In genomic region chr1:101330427-101331130, GRCh38 we compare ENCODE assay signal across 21 cellular contexts.
A peak's percentile ranks its signal among the peaks of the same experiment; 100 is the strongest.
DNase-seq lines count a peak whose midpoint lies in the region; ATAC-seq and TF ChIP-seq lines count a peak whose summit lies in the region.
"Had no signal": no experiment of that assay in that cellular context is flagged by ENCODE, and none has a peak within 500 bp of the region (broad histone marks: within the 10 kb centered on the region; RNA-seq: fewer than 3 reads in every experiment).

No MANE protein-coding gene starts in this region.

- DNase-seq in GM23338 (ENCODE audit: low spot score) (no peak), kidney glomerular epithelial cell (lab: John Stamatoyannopoulos, UW) (peak; percentile 86), renal cortical epithelial cell (ENCODE audit: low read depth) (peak; percentile 79), ovary (no peak)
- DNase-seq in central memory CD8-positive, alpha-beta T cell (ENCODE audit: low spot score in 2 of 2), result no peak
- DNase-seq: CD4-positive, alpha-beta T cell; COR-L47; DMS79 treated with DMSO at 0.1 percent for 48 hours; NCI-H1694; NCI-H2081; NCI-H2171; NCI-H345; NCI-H524; NCI-H82; Peyer's patch; SJCRH30 had no signal

- 77 to 83% (median 77%) methylated on average over 6 of the region's 6 CpGs for WGBS in ovary, 3 donors

- peaks cover 2% of the 10 kb centered on the region for H3K27me3 Mint-ChIP-seq in GM23338 (ENCODE audit: insufficient read depth, low read depth, poor library complexity)
- H3K27me3 Mint-ChIP-seq in central memory CD8-positive, alpha-beta T cell, result no peaks in the 10 kb centered on the region
- H3K27me3 Mint-ChIP-seq: CD4-positive, alpha-beta T cell had no signal

- H3K27ac Mint-ChIP-seq in GM23338, result no peak overlapping the region
- peak overlapping the region; percentile 72 for H3K27ac Mint-ChIP-seq in central memory CD8-positive, alpha-beta T cell (ENCODE audit: low read depth)
- H3K27ac Mint-ChIP-seq: CD4-positive, alpha-beta T cell had no signal

- H3K27ac ChIP-seq in GM23338 (ENCODE audit: low read depth), result no peak overlapping the region
- no peak overlapping the region for H3K27ac ChIP-seq in ovary
- H3K27ac ChIP-seq: BLaER1, Peyer's patch, SJCRH30 had no signal

- H3K36me3 Mint-ChIP-seq in GM23338 (ENCODE audit: low read depth), result no peaks in the 10 kb centered on the region
- peaks cover 2% of the 10 kb centered on the region for H3K36me3 Mint-ChIP-seq in central memory CD8-positive, alpha-beta T cell (ENCODE audit: insufficient read depth)

- no peaks in the 10 kb centered on the region for H3F3A ChIP-seq in GM23338 (replicated peaks; ENCODE audit: low read depth)

- intact Hi-C loops in ovary (cut with DNase I), result no loop called here

- H2AFZ ChIP-seq in GM23338, result 0 out of 2 replicates have a peak overlapping the region, but pooled peaks have one; percentile 38

- TF ChIP-seq CTCF in GM23338 (conservative IDR thresholded peaks at IDR 0.05; ENCODE audit: low read depth in 2 of 2) (no peak), ovary (IDR thresholded peaks at IDR 0.05) (no peak)

- H3K4me3 ChIP-seq in GM23338, result no peak overlapping the region
- H3K4me3 ChIP-seq in ovary, result no peak overlapping the region
- H3K4me3 ChIP-seq: BLaER1, Peyer's patch, SJCRH30 had no signal

- H3K36me3 ChIP-seq in GM23338 (ENCODE audit: insufficient read depth) (no peaks in the 10 kb centered on the region), ovary (no peaks in the 10 kb centered on the region)
- H3K36me3 ChIP-seq: BLaER1, Peyer's patch, SJCRH30 had no signal

- no peak for TF ChIP-seq EP300 in ovary (IDR thresholded peaks at IDR 0.05)

- H3K4me3 Mint-ChIP-seq in GM23338, result no peak overlapping the region
- H3K4me3 Mint-ChIP-seq in central memory CD8-positive, alpha-beta T cell, result peak overlapping the region; percentile 23
- H3K4me3 Mint-ChIP-seq: CD4-positive, alpha-beta T cell; IgD-negative memory B cell had no signal

- no peaks in the 10 kb centered on the region for H3K9me3 ChIP-seq in ovary
- H3K9me3 ChIP-seq: Peyer's patch, SJCRH30 had no signal

- H3K9me2 ChIP-seq in GM23338 (ENCODE audit: insufficient read depth), result peaks cover 3% of the 10 kb centered on the region; the same call in 1 of the 2 replicates

- H4K20me1 ChIP-seq in GM23338 (replicated peaks; ENCODE audit: insufficient read depth), result no peaks in the 10 kb centered on the region
- H4K20me1 ChIP-seq: BLaER1 had no signal

- no peaks in the 10 kb centered on the region for H3K4me1 Mint-ChIP-seq in GM23338
- H3K4me1 Mint-ChIP-seq in central memory CD8-positive, alpha-beta T cell, result peaks cover 35% of the 10 kb centered on the region

- ATAC-seq in GM23338 (no peak), HG03521 (IDR thresholded peaks at IDR 0.05; ENCODE audit: unreplicated experiment) (no peak), HG03457 (IDR thresholded peaks at IDR 0.05; ENCODE audit: unreplicated experiment) (no peak)
- ATAC-seq in central memory CD8-positive, alpha-beta T cell (replicated peaks; ENCODE audit: extremely low read depth, poor library complexity, severe bottlenecking), result no peak
- ATAC-seq: HCT116 had no signal

- H3K4me1 ChIP-seq in GM23338 (ENCODE audit: insufficient read depth) (no peaks in the 10 kb centered on the region), ovary (ENCODE audit: insufficient read depth) (no peaks in the 10 kb centered on the region)
- H3K4me1 ChIP-seq: Peyer's patch, SJCRH30 had no signal

- H3K9me3 Mint-ChIP-seq in GM23338, result 0 out of 3 replicates have a peak, but pooled peaks cover 3% of the 10 kb centered on the region
- H3K9me3 Mint-ChIP-seq in central memory CD8-positive, alpha-beta T cell, result peaks cover 10% of the 10 kb centered on the region

- H3K27me3 ChIP-seq in GM23338 (ENCODE audit: insufficient read depth), result no peaks in the 10 kb centered on the region
- no peaks in the 10 kb centered on the region for H3K27me3 ChIP-seq in ovary
- H3K27me3 ChIP-seq: BLaER1, Peyer's patch, SJCRH30 had no signal

- H3K79me2 ChIP-seq in GM23338 (replicated peaks; ENCODE audit: insufficient read depth), result no peaks in the 10 kb centered on the region

- H3K4me2 ChIP-seq in GM23338, result no peak overlapping the region
- H3K4me2 ChIP-seq: BLaER1 had no signal

- TF ChIP-seq POLR2A in ovary (IDR thresholded peaks at IDR 0.05), result no peak

TF ChIP-seq in GM23338, 12 proteins besides CTCF, POLR2A, EP300 and RAD21:
- TF ChIP-seq REST (IDR thresholded peaks at IDR 0.05; ENCODE audit: unreplicated experiment), result no peak

Comparison
In these comparisons a context has a peak if more than half of its experiments do, and no peak if none do; other contexts are left out.
1. DNase-seq: peak in kidney glomerular epithelial cell (single experiment) and renal cortical epithelial cell (single experiment); none in GM23338 (single experiment), central memory CD8-positive, alpha-beta T cell (0 of 2) and ovary (0 of 5).